1 cellular context compared by ENCODE assay signal in genomic region chr18:22427797-22428549, GRCh38.
TF ChIP-seq lines count a peak whose summit lies in the region.

No MANE protein-coding gene starts in this region.

TF ChIP-seq in K562, 482 proteins besides CTCF, POLR2A, EP300 and RAD21 (continued from another document):
- no peak for TF ChIP-seq DEAF1 (CRISPR knock-in tag; IDR thresholded peaks at IDR 0.05)
TF ChIP-seq in K562: peak in this region for 0.
